17 cellular contexts compared by ENCODE assay signal in genomic region chr1:94316836-94317789, GRCh38.
DNase-seq lines count a peak whose midpoint lies in the region; ATAC-seq and TF ChIP-seq lines count a peak whose summit lies in the region.
"Had no signal": no experiment of that assay in that cellular context is flagged by ENCODE, and none has a peak within 500 bp of the region (broad histone marks: within the 10 kb centered on the region; RNA-seq: fewer than 3 reads in every experiment).

No MANE protein-coding gene starts in this region.

- DNase-seq in left cardiac atrium, result peak; percentile 40
- no peak for DNase-seq in cardiac septum (ENCODE audit: low spot score)
- peak; percentile 52 for DNase-seq in mammary epithelial cell
- peak; percentile 81 for DNase-seq in kidney epithelial cell (ENCODE audit: low read depth)
- no peak for DNase-seq in NCI-H2029 (lab: John Stamatoyannopoulos, UW)
- no peak for DNase-seq in NCI-H1092 (lab: John Stamatoyannopoulos, UW)
- no peak for DNase-seq in D341Med (ENCODE audit: low spot score)
- DNase-seq: 8988T; activated CD8-positive, alpha-beta T cell treated with anti-CD3 and anti-CD28 coated beads, Interleukin-2, amount 10 ng/mL, durations not matched to agents 7 days and 5 days; activated effector memory CD4-positive, alpha-beta T cell treated with Interleukin-2 at 50 U/mL for 16 hours; CD8-positive, alpha-beta memory T cell; effector memory CD4-positive, alpha-beta T cell; GF-D8; naive thymus-derived CD4-positive, alpha-beta T cell; retina; transverse colon had no signal

- peak overlapping the region; percentile 6 for H2AFZ ChIP-seq in mammary epithelial cell (ENCODE audit: low read depth, low read length)

- ATAC-seq in left cardiac atrium (peak in 1 of 2 donors; percentile 55), HG02678 (IDR thresholded peaks at IDR 0.05; ENCODE audit: unreplicated experiment) (no peak)
- ATAC-seq: activated CD8-positive, alpha-beta T cell treated with anti-CD3 and anti-CD28 coated beads, Interleukin-2, amount 10 ng/mL, durations not matched to agents 7 days and 5 days; naive thymus-derived CD4-positive, alpha-beta T cell had no signal

- in situ Hi-C loops in mammary epithelial cell (cut with MboI; ENCODE audit: low sequenced_read_pairs in 2 of 2), result loop anchor here in 1 of 2 donors (5.0 kb wide), 1 partner anchor 85 kb away; no protein-coding TSS in a partner anchor

- H3K4me3 ChIP-seq in mammary epithelial cell (replicated peaks in 1 of 3; ENCODE audit: insufficient read depth in 1 of 3, low read depth in 2 of 3, low read length in 3 of 3) (no peak overlapping the region), kidney epithelial cell (ENCODE audit: low read depth, low read length) (no peak overlapping the region)
- H3K4me3 ChIP-seq: transverse colon had no signal

- no peak overlapping the region for H3K9ac ChIP-seq in mammary epithelial cell (ENCODE audit: insufficient read depth, low read length)

- 87% methylated on average over 7 of the region's 8 CpGs for WGBS in mammary epithelial cell (ENCODE audit: low coverage, missing lambda C conversion rate)

- no peak overlapping the region for H3K27ac ChIP-seq in mammary epithelial cell (ENCODE audit: insufficient read depth, low read depth, low read length)
- H3K27ac ChIP-seq: transverse colon had no signal

- no peaks in the 10 kb centered on the region for H3K27me3 ChIP-seq in mammary epithelial cell (ENCODE audit: insufficient read depth, low read length)
- no peaks in the 10 kb centered on the region for H3K27me3 ChIP-seq in kidney epithelial cell (ENCODE audit: control insufficient read depth, insufficient read depth, low read length)
- H3K27me3 ChIP-seq: transverse colon had no signal

- H4K20me1 ChIP-seq in mammary epithelial cell (ENCODE audit: insufficient read depth, low read length), result no peaks in the 10 kb centered on the region

- H3K9me3 ChIP-seq in mammary epithelial cell (replicated peaks; ENCODE audit: insufficient read depth, low read length), result no peaks in the 10 kb centered on the region
- H3K9me3 ChIP-seq: transverse colon had no signal

- CTCF ChIA-PET in mammary epithelial cell (lab: Charles Lee; ENCODE audit: low non-redundant PET), result no interaction called here

- no peak overlapping the region for H3K4me2 ChIP-seq in mammary epithelial cell (ENCODE audit: insufficient read depth, low read depth, low read length)

- TF ChIP-seq CTCF in mammary epithelial cell (conservative IDR thresholded peaks at IDR 0.05 in 1 of 2, IDR thresholded peaks at IDR 0.05 in 1 of 2; ENCODE audit: extremely low read depth in 1 of 2, insufficient read depth in 1 of 2, low read depth in 1 of 2, low read length in 2 of 2) (no peak), kidney epithelial cell (IDR thresholded peaks at IDR 0.05; ENCODE audit: insufficient read depth, low read length, poor library complexity, severe bottlenecking) (no peak)

- dilution Hi-C loops in mammary epithelial cell (cut with HindIII; ENCODE audit: low sequenced_read_pairs), result no loop called here

- intact Hi-C loops in left cardiac atrium (cut with DNase I) (no loop called here), cardiac septum (cut with DNase I) (no loop called here), mammary epithelial cell (cut with micrococcal nuclease) (no loop called here)

- no TSS peak for BruUV-seq in mammary epithelial cell (replicated peaks; lab: Mats Ljungman, UMichigan)

- H3K79me2 ChIP-seq in mammary epithelial cell (ENCODE audit: insufficient read depth, low read length), result no peaks in the 10 kb centered on the region

- H3K36me3 ChIP-seq in mammary epithelial cell (ENCODE audit: insufficient read depth, low read length) (no peaks in the 10 kb centered on the region), kidney epithelial cell (ENCODE audit: control insufficient read depth, insufficient read depth, low read length) (no peaks in the 10 kb centered on the region)
- H3K36me3 ChIP-seq: transverse colon had no signal

- H3K4me1 ChIP-seq in mammary epithelial cell (ENCODE audit: insufficient read depth, low read length), result peaks cover 13% of the 10 kb centered on the region

Comparison
In these comparisons a context has a peak if more than half of its experiments do, and no peak if none do; other contexts are left out.
1. DNase-seq: peak in left cardiac atrium (single experiment), mammary epithelial cell (single experiment) and kidney epithelial cell (single experiment); none in cardiac septum (single experiment), NCI-H2029 (single experiment), NCI-H1092 (single experiment) and D341Med (single experiment).